Comparison of ENCODE assay signal across 1 cellular context in genomic region chr1:211641942-211642341, GRCh38.
TF ChIP-seq lines count a peak whose summit lies in the region.

No MANE protein-coding gene starts in this region.

TF ChIP-seq in WTC11, 78 proteins besides CTCF, POLR2A, EP300 and RAD21 (continued from another document):
- TF ChIP-seq ZNF532 (CRISPR knock-in tag; IDR thresholded peaks at IDR 0.05; ENCODE audit: borderline replicate concordance) (no peak), CREM (CRISPR knock-in tag; IDR thresholded peaks at IDR 0.05) (no peak), MLX (CRISPR knock-in tag; IDR thresholded peaks at IDR 0.05) (no peak), TP53 (CRISPR knock-in tag; IDR thresholded peaks at IDR 0.05) (no peak), IRF1 (CRISPR knock-in tag; IDR thresholded peaks at IDR 0.05) (no peak), ZNF121 (CRISPR knock-in tag; IDR thresholded peaks at IDR 0.05) (peak; percentile 78; the same call in 1 of the 2 replicates), ZNF281 (CRISPR knock-in tag; IDR thresholded peaks at IDR 0.05) (no peak)
